Comparison of ENCODE assay signal across 8 cellular contexts in genomic region chr13:51849145-51850101, GRCh38. TPM values are rescaled to one million over a fixed set of nuclear protein-coding genes. Genes with fewer than 3 reads are reported as not detected.
DNase-seq lines count a peak whose midpoint lies in the region; ATAC-seq and TF ChIP-seq lines count a peak whose summit lies in the region.

No MANE protein-coding gene starts in this region.

- intact Hi-C loops in sciatic nerve (cut with DNase I), result no loop called here

- H3K4me3 ChIP-seq in HAP-1, result no peak overlapping the region
- H3K4me3 ChIP-seq in endodermal cell (ENCODE audit: low read length), result no peak overlapping the region

- peaks cover 8% of the 10 kb centered on the region for H3K27me3 Mint-ChIP-seq in endodermal cell (ENCODE audit: insufficient read depth)

- in situ Hi-C loops in HAP-1 (cut with MboI; ENCODE audit: low sequenced_read_pairs), result no loop called here

- peaks cover 5% of the 10 kb centered on the region for H3K4me1 ChIP-seq in HAP-1
- peaks cover 4% of the 10 kb centered on the region for H3K4me1 ChIP-seq in endodermal cell (ENCODE audit: control insufficient read depth, insufficient read depth, low read length)

- H3K9ac ChIP-seq in endodermal cell (ENCODE audit: extremely low read depth, low read length, poor library complexity, severe bottlenecking), result no peak overlapping the region

- H3K4me3 Mint-ChIP-seq in endodermal cell, result no peak overlapping the region

- no peak overlapping the region for H3K27ac ChIP-seq in C4-2B
- no peak overlapping the region for H3K27ac ChIP-seq in endodermal cell (ENCODE audit: low read depth, low read length)

- no peaks in the 10 kb centered on the region for H3K27me3 ChIP-seq in HAP-1 (ENCODE audit: low read depth)
- peaks cover 5% of the 10 kb centered on the region for H3K27me3 ChIP-seq in endodermal cell (ENCODE audit: control insufficient read depth, insufficient read depth, low read length, poor library complexity, severe bottlenecking)

- H3K9me3 Mint-ChIP-seq in endodermal cell, result peaks cover 11% of the 10 kb centered on the region

- H3K36me3 ChIP-seq in HAP-1 (replicated peaks), result no peaks in the 10 kb centered on the region
- no peaks in the 10 kb centered on the region for H3K36me3 ChIP-seq in endodermal cell (ENCODE audit: control insufficient read depth, insufficient read depth, low read length)

- H3K27ac Mint-ChIP-seq in endodermal cell, result no peak overlapping the region

- H3K9me3 ChIP-seq in HAP-1, result no peaks in the 10 kb centered on the region
- no peaks in the 10 kb centered on the region for H3K9me3 ChIP-seq in endodermal cell (ENCODE audit: control insufficient read depth, low read length)

- TF ChIP-seq CTCF in C4-2B (conservative IDR thresholded peaks at IDR 0.05) (peak; percentile 68), endodermal cell (conservative IDR thresholded peaks at IDR 0.05) (peak; percentile 93)

- WGBS in endodermal cell (ENCODE audit: insufficient coverage in 1 of 2, insufficient read length in 1 of 2), 2 experiments, result 57 to 61% methylated on average over 12 to 21 of the region's 21 CpGs

- peak; percentile 38 for ATAC-seq in sciatic nerve

- H3K36me3 Mint-ChIP-seq in endodermal cell (ENCODE audit: low read depth), result no peaks in the 10 kb centered on the region

- peaks cover 9% of the 10 kb centered on the region for H3K4me1 Mint-ChIP-seq in endodermal cell

- peak; percentile 36 to 75 for DNase-seq in HAP-1 (ENCODE audit: low spot score in 2 of 2)
- peak; percentile 17 for DNase-seq in T-helper 9 cell
- peak; percentile 95 for DNase-seq in endodermal cell
- no peak for DNase-seq in sciatic nerve (ENCODE audit: low spot score)
- no peak for DNase-seq in NCI-H226
- DNase-seq in epidermal melanocyte (ENCODE audit: insufficient read length, low spot score), result no peak
- no peak for DNase-seq in ureter (ENCODE audit: low spot score)

RNA-seq across cellular contexts. Expression of gene TMEM272, which starts 4.4 kb away (rescaled TPM):
- total RNA-seq in endodermal cell (under 1 TPM; 0.62 TPM), sciatic nerve (0.71 TPM), ureter (not detected)
- 0.11 TPM for polyA plus RNA-seq in endodermal cell (2013, experiment 1 of 2)
- 0.58 TPM for polyA plus RNA-seq in endodermal cell (2013, experiment 2 of 2)

RNA-seq across cellular contexts. Expression of gene CCDC70, which starts 12.3 kb away (rescaled TPM):
- total RNA-seq in endodermal cell (not detected), sciatic nerve (not detected), ureter (not detected)
- polyA plus RNA-seq in endodermal cell (2013, experiment 1 of 2), result not detected
- not detected for polyA plus RNA-seq in endodermal cell (2013, experiment 2 of 2)

RNA-seq across cellular contexts. Expression of gene DHRS12, which starts 45.5 kb away (rescaled TPM):
- total RNA-seq in endodermal cell, result 10 to 100 TPM; 13.8 to 19.8 TPM
- polyA plus RNA-seq in endodermal cell (2013, experiment 1 of 2), result 18.1 TPM
- 11.8 TPM for polyA plus RNA-seq in endodermal cell (2013, experiment 2 of 2)
- total RNA-seq in sciatic nerve, result 18.8 TPM
- total RNA-seq in ureter, result 23.3 TPM

Comparison
In these comparisons a context has a peak if more than half of its experiments do, and no peak if none do; other contexts are left out.
1. DNase-seq: peak in HAP-1 (2 of 2), T-helper 9 cell (single experiment) and endodermal cell (single experiment); none in sciatic nerve (single experiment), NCI-H226 (single experiment), epidermal melanocyte (single experiment) and ureter (single experiment).